In the genomic region with DNA sequence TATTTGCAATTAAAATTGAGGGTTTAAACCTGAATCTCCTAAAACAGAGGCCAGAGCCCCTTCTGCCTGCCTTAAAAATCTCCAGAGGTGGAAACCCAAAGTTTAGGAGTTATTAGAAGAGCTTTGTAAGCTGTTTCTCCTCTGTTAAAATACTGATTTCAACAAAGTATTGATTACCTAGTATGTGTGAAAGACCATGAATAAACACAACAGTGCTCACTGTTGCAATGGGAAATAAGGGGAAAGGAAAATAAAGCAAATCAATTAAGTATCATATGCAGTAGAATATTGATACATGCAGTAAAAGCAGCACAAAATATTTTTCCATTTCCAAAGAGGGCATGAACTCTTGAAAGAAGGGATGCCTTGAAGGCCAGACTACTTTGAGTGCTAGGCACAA, we compare ENCODE assay signal across 1 cellular context.
TF ChIP-seq lines count a peak whose summit lies in the region.

No MANE protein-coding gene starts in this region.

TF ChIP-seq in H1, 55 proteins besides CTCF, POLR2A, EP300 and RAD21:
- TF ChIP-seq SIN3A (conservative IDR thresholded peaks at IDR 0.05 in 1 of 2, IDR thresholded peaks at IDR 0.05 in 1 of 2; ENCODE audit: low read depth in 1 of 2, low read length in 2 of 2): no peak
- no peak for TF ChIP-seq SIX5 (IDR thresholded peaks at IDR 0.05; ENCODE audit: low read depth, low read length)
- no peak for TF ChIP-seq BCL11A (IDR thresholded peaks at IDR 0.05; ENCODE audit: low read depth in 2 of 2, low read length in 2 of 2)
- TF ChIP-seq SP1 (IDR thresholded peaks at IDR 0.05; ENCODE audit: low read depth, low read length): no peak
- TF ChIP-seq GABPA (IDR thresholded peaks at IDR 0.05; ENCODE audit: borderline replicate concordance, insufficient read depth, low read length): no peak
- TF ChIP-seq HDAC2 (IDR thresholded peaks at IDR 0.05; ENCODE audit: borderline replicate concordance in 1 of 2, low read depth in 2 of 2, low read length in 2 of 2): no peak
- TF ChIP-seq TBP (IDR thresholded peaks at IDR 0.05; ENCODE audit: low read depth, low read length): no peak
- TF ChIP-seq USF2 (IDR thresholded peaks at IDR 0.05; ENCODE audit: low read length): no peak
- no peak for TF ChIP-seq POLR2AphosphoS5 (IDR thresholded peaks at IDR 0.05; ENCODE audit: low read depth, low read length)
- TF ChIP-seq KDM5A (IDR thresholded peaks at IDR 0.05; ENCODE audit: low read length): no peak
- no peak for TF ChIP-seq TEAD4 (IDR thresholded peaks at IDR 0.05; ENCODE audit: low read depth, low read length)
- no peak for TF ChIP-seq GTF2F1 (IDR thresholded peaks at IDR 0.05; ENCODE audit: borderline replicate concordance, low read depth, low read length)
- TF ChIP-seq POU5F1 (IDR thresholded peaks at IDR 0.05; ENCODE audit: low read depth, low read length): no peak
- TF ChIP-seq SUZ12 (IDR thresholded peaks at IDR 0.05; ENCODE audit: low read length): no peak
- no peak for TF ChIP-seq BRCA1 (IDR thresholded peaks at IDR 0.05; ENCODE audit: low read depth, low read length)
- TF ChIP-seq ASH2L (IDR thresholded peaks at IDR 0.05; ENCODE audit: low read length): no peak
